In genomic region chr1:181397841-181398240, GRCh38 we compare ENCODE assay signal across 9 cellular contexts.
DNase-seq lines count a peak whose midpoint lies in the region; ATAC-seq and FAIRE-seq lines count a peak whose summit lies in the region.
"Had no signal": no experiment of that assay in that cellular context is flagged by ENCODE, and none has a peak within 500 bp of the region (broad histone marks: within the 10 kb centered on the region; RNA-seq: fewer than 3 reads in every experiment).

No MANE protein-coding gene starts in this region.

- H3K27ac Mint-ChIP-seq in effector memory CD8-positive, alpha-beta T cell, result peak overlapping the region; percentile 5 to 55

- FAIRE-seq in HTR-8/SVneo (lab: Jason Lieb, UNC), result no peak

- DNase-seq in effector memory CD8-positive, alpha-beta T cell, result no peak
- DNase-seq in ecto neural progenitor cell (ENCODE audit: low spot score), result no peak
- DNase-seq in amniotic stem cell (lab: John Stamatoyannopoulos, UW), result no peak
- no peak for DNase-seq in HTR-8/SVneo (ENCODE audit: insufficient read length, low spot score)
- DNase-seq: activated CD8-positive, alpha-beta memory T cell treated with anti-CD3 and anti-CD28 coated beads for 24 hours; NCI-H526 had no signal

- H3K27me3 Mint-ChIP-seq in effector memory CD8-positive, alpha-beta T cell, result peaks cover 7 to 14% of the 10 kb centered on the region in 2 donors

- H3K4me1 Mint-ChIP-seq in effector memory CD8-positive, alpha-beta T cell (ENCODE audit: low read depth in 2 of 2), result peaks cover 2 to 7% of the 10 kb centered on the region in 2 donors

- H3K9me3 Mint-ChIP-seq in effector memory CD8-positive, alpha-beta T cell, result no peaks in the 10 kb centered on the region

- peak overlapping the region; percentile 40 to 52 for H3K4me3 Mint-ChIP-seq in effector memory CD8-positive, alpha-beta T cell

- H3K36me3 Mint-ChIP-seq in effector memory CD8-positive, alpha-beta T cell (ENCODE audit: insufficient read depth), result no peaks in the 10 kb centered on the region

- ATAC-seq in GM18519 (IDR thresholded peaks at IDR 0.05; ENCODE audit: low FRiP score, unreplicated experiment), result peak; percentile 46
- ATAC-seq in GM21390 (IDR thresholded peaks at IDR 0.05; ENCODE audit: unreplicated experiment), result peak; percentile 63
- peak; percentile 76 for ATAC-seq in HG03558 (IDR thresholded peaks at IDR 0.05; ENCODE audit: extremely low read depth, unreplicated experiment)
- peak; percentile 52 for ATAC-seq in effector memory CD8-positive, alpha-beta T cell (replicated peaks)
